In the genomic region with DNA sequence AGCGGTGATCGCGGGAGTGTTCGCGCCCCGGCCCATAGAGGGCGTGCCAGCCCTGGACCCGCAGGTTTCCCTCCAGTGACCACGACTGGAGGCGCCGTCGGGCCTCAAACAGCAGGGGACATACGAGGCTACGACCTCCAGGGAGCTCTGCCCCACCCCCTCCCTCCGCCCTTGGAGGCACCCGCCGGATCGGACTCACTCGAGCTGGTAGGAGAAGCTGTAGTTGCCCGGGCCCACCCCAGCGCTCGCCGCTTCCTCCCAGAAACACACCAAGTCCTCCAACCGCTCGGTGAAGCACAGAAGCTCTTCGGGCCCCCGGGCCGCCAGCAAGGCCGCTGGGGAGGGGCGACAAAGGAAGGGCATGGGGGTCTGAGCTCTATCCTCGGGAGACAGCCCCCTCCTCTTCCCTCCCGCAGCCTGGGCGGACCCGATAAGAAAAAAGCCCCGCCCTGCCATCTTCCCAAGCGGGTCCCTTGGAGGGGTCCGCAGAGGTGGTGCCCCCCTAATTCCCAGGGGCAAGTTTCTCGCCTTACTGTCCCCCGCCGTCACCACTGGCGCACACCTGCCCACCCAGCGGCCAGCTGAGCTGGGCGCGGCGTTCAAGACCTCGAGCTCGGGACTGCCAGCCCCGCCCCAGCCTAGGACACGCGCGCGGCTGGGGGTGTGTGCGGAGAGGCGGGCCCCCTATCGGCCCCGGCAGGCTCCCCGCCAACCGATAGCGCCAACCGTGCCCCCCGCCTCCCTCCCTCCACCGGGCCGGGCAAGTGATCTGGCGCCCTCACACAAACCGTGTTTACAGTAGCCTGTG, we compare ENCODE assay signal across 1 cellular context.
A peak's percentile ranks its signal among the peaks of the same experiment; 100 is the strongest.
TF ChIP-seq lines count a peak whose summit lies in the region.

No MANE protein-coding gene starts in this region.

TF ChIP-seq in K562, 482 proteins besides CTCF, POLR2A, EP300 and RAD21 (continued from another document and continues in another):
- TF ChIP-seq MGA (IDR thresholded peaks at IDR 0.05) (peak; percentile 78), ID3 (CRISPR knock-in tag; IDR thresholded peaks at IDR 0.05) (no peak), ID3 (tag; IDR thresholded peaks at IDR 0.05) (no peak; the same call in 1 of the 2 replicates), HNRNPUL1 (IDR thresholded peaks at IDR 0.05; ENCODE audit: low read length) (no peak), HNRNPH1 (optimal IDR thresholded peaks at IDR 0.05; ENCODE audit: low read depth, low read length) (no peak), FOXA3 (CRISPR knock-in tag; conservative IDR thresholded peaks at IDR 0.05 in 1 of 2, IDR thresholded peaks at IDR 0.05 in 1 of 2) (no peak), ZNF121 (CRISPR knock-in tag; conservative IDR thresholded peaks at IDR 0.05) (peak; percentile 70), SRF (CRISPR knock-in tag; IDR thresholded peaks at IDR 0.05) (no peak), NBN (IDR thresholded peaks at IDR 0.05; ENCODE audit: low read depth) (peak; percentile 45; the same call in 1 of the 2 replicates), ZFPM2 (CRISPR knock-in tag; IDR thresholded peaks at IDR 0.05) (no peak), HDAC6 (IDR thresholded peaks at IDR 0.05; ENCODE audit: low read depth, low read length) (no peak), TEAD1 (CRISPR knock-in tag; IDR thresholded peaks at IDR 0.05) (peak in 1 of 2 experiments; percentile 88; a peak in 2 of 4 replicates), HDAC2 (IDR thresholded peaks at IDR 0.05) (no peak; the same call in 1 of the 2 replicates), ZNF224 (CRISPR knock-in tag; IDR thresholded peaks at IDR 0.05) (no peak), CTBP1 (IDR thresholded peaks at IDR 0.05; ENCODE audit: borderline replicate concordance) (peak; percentile 73), KLF16 (IDR thresholded peaks at IDR 0.05) (0 out of 2 replicates have a peak, but pooled peaks have one; percentile 56), KLF13 (tag; IDR thresholded peaks at IDR 0.05; ENCODE audit: borderline replicate concordance, low read depth) (peak; percentile 60), RBM14 (IDR thresholded peaks at IDR 0.05; ENCODE audit: borderline replicate concordance, insufficient read depth, low read depth, low read length) (no peak), POLR2G (IDR thresholded peaks at IDR 0.05; ENCODE audit: low read depth, low read length) (peak; percentile 77), GATAD2A (IDR thresholded peaks at IDR 0.05) (no peak), ZNF184 (CRISPR knock-in tag; IDR thresholded peaks at IDR 0.05) (no peak), THRAP3 (IDR thresholded peaks at IDR 0.05; ENCODE audit: borderline replicate concordance) (peak; percentile 58; the same call in 1 of the 2 replicates), SIN3A (IDR thresholded peaks at IDR 0.05; ENCODE audit: borderline replicate concordance in 2 of 2, control insufficient read depth in 1 of 2, low read depth in 2 of 2, low read length in 2 of 2) (peak; percentile 85 to 94; a peak in 2 of 4 replicates)
- TF ChIP-seq, protein P1, sequence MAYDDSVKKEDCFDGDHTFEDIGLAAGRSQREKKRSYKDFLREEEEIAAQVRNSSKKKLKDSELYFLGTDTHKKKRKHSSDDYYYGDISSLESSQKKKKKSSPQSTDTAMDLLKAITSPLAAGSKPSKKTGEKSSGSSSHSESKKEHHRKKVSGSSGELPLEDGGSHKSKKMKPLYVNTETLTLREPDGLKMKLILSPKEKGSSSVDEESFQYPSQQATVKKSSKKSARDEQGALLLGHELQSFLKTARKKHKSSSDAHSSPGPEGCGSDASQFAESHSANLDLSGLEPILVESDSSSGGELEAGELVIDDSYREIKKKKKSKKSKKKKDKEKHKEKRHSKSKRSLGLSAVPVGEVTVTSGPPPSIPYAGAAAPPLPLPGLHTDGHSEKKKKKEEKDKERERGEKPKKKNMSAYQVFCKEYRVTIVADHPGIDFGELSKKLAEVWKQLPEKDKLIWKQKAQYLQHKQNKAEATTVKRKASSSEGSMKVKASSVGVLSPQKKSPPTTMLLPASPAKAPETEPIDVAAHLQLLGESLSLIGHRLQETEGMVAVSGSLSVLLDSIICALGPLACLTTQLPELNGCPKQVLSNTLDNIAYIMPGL (CRISPR knock-in tag; IDR thresholded peaks at IDR 0.05) = no peak
- TF ChIP-seq, protein P2, sequence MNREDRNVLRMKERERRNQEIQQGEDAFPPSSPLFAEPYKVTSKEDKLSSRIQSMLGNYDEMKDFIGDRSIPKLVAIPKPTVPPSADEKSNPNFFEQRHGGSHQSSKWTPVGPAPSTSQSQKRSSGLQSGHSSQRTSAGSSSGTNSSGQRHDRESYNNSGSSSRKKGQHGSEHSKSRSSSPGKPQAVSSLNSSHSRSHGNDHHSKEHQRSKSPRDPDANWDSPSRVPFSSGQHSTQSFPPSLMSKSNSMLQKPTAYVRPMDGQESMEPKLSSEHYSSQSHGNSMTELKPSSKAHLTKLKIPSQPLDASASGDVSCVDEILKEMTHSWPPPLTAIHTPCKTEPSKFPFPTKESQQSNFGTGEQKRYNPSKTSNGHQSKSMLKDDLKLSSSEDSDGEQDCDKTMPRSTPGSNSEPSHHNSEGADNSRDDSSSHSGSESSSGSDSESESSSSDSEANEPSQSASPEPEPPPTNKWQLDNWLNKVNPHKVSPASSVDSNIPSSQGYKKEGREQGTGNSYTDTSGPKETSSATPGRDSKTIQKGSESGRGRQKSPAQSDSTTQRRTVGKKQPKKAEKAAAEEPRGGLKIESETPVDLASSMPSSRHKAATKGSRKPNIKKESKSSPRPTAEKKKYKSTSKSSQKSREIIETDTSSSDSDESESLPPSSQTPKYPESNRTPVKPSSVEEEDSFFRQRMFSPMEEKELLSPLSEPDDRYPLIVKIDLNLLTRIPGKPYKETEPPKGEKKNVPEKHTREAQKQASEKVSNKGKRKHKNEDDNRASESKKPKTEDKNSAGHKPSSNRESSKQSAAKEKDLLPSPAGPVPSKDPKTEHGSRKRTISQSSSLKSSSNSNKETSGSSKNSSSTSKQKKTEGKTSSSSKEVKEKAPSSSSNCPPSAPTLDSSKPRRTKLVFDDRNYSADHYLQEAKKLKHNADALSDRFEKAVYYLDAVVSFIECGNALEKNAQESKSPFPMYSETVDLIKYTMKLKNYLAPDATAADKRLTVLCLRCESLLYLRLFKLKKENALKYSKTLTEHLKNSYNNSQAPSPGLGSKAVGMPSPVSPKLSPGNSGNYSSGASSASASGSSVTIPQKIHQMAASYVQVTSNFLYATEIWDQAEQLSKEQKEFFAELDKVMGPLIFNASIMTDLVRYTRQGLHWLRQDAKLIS (CRISPR knock-in tag; IDR thresholded peaks at IDR 0.05) = peak; percentile 43; the same call in 1 of the 2 replicates
- TF ChIP-seq, protein P3, sequence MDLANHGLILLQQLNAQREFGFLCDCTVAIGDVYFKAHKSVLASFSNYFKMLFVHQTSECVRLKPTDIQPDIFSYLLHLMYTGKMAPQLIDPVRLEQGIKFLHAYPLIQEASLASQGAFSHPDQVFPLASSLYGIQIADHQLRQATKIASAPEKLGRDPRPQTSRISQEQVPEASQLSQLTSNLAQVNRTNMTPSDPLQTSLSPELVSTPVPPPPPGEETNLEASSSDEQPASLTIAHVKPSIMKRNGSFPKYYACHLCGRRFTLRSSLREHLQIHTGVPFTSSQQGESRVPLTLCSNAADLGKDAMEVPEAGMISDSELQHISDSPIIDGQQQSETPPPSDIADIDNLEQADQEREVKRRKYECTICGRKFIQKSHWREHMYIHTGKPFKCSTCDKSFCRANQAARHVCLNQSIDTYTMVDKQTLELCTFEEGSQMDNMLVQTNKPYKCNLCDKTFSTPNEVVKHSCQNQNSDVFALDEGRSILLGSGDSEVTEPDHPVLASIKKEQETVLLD (IDR thresholded peaks at IDR 0.05) = no peak
- TF ChIP-seq, protein P4, sequence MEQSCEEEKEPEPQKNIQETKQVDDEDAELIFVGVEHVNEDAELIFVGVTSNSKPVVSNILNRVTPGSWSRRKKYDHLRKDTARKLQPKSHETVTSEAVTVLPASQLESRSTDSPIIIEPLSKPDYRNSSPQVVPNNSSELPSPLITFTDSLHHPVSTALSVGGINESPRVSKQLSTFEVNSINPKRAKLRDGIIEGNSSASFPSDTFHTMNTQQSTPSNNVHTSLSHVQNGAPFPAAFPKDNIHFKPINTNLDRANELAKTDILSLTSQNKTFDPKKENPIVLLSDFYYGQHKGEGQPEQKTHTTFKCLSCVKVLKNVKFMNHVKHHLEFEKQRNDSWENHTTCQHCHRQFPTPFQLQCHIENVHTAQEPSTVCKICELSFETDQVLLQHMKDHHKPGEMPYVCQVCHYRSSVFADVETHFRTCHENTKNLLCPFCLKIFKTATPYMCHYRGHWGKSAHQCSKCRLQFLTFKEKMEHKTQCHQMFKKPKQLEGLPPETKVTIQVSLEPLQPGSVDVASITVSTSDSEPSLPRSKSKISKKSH (CRISPR knock-in tag; IDR thresholded peaks at IDR 0.05) = no peak
- TF ChIP-seq, protein P5, sequence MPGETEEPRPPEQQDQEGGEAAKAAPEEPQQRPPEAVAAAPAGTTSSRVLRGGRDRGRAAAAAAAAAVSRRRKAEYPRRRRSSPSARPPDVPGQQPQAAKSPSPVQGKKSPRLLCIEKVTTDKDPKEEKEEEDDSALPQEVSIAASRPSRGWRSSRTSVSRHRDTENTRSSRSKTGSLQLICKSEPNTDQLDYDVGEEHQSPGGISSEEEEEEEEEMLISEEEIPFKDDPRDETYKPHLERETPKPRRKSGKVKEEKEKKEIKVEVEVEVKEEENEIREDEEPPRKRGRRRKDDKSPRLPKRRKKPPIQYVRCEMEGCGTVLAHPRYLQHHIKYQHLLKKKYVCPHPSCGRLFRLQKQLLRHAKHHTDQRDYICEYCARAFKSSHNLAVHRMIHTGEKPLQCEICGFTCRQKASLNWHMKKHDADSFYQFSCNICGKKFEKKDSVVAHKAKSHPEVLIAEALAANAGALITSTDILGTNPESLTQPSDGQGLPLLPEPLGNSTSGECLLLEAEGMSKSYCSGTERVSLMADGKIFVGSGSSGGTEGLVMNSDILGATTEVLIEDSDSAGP (CRISPR knock-in tag; IDR thresholded peaks at IDR 0.05) = 0 out of 2 replicates have a peak, but pooled peaks have one; percentile 9
